ENCODE assay signal across 7 cellular contexts in the genomic region with DNA sequence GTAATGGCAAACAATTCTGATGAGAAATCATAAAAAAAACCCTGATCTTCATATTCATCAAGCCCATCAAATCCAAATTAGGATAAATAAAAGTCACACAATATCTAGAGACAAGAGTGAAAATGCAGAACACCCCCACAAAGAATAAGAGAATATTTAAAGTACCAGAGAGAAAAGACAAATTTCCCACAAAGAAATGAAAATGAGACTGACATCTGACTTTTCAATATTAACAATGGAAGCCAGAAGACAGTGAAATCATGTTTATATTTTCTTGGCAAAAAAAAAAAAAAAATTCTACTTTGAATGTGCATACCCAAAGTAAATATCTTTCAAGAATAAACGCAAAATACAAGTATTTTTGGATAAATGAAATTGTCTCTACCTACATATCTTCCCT. TPM values are rescaled to one million over a fixed set of nuclear protein-coding genes. Genes with fewer than 3 reads are reported as not detected.
"Had no signal": no experiment of that assay in that cellular context is flagged by ENCODE, and none has a peak within 500 bp of the region (broad histone marks: within the 10 kb centered on the region; RNA-seq: fewer than 3 reads in every experiment).

No MANE protein-coding gene starts in this region.

- FAIRE-seq: HTR-8/SVneo, K562 had no signal

- H3K4me3 Mint-ChIP-seq: IgD-negative memory B cell had no signal

- H3K27me3 Mint-ChIP-seq: IgD-negative memory B cell had no signal

- DNase-seq: IMR-90, KBM-7, KG1 had no signal

- ATAC-seq: K562 had no signal

- H3K27ac ChIP-seq: HL-60 had no signal

- H3K4me3 ChIP-seq: K562 had no signal

- H3K4me1 Mint-ChIP-seq: IgD-negative memory B cell had no signal

- H3K27ac Mint-ChIP-seq: IgD-negative memory B cell had no signal

RNA-seq across cellular contexts. Expression of gene COL5A1, which starts 28.9 kb away (rescaled TPM):
- polyA plus RNA-seq: IgD-negative memory B cell had no signal
